ENCODE assay signal across 36 cellular contexts in genomic region chr10:118080817-118081216, GRCh38.
"Had no signal": no experiment of that assay in that cellular context is flagged by ENCODE, and none has a peak within 500 bp of the region (broad histone marks: within the 10 kb centered on the region; RNA-seq: fewer than 3 reads in every experiment).

No MANE protein-coding gene starts in this region.

- H3K4me3 Mint-ChIP-seq: activated B cell treated with CpG ODN at 0.5 μM for 24 hours; activated CD4-positive, alpha-beta memory T cell treated with anti-CD3 and anti-CD28 coated beads for 36 hours; activated CD4-positive, alpha-beta T cell treated with anti-CD3 and anti-CD28 coated beads, Interleukin-2, amount 10 ng/mL, durations not matched to agents 24 days and 14 days; activated CD8-positive, alpha-beta T cell treated with anti-CD3 and anti-CD28 coated beads for 36 hours; activated naive CD4-positive, alpha-beta T cell treated with anti-CD3 and anti-CD28 coated beads for 36 hours; activated naive CD8-positive, alpha-beta T cell treated with anti-CD3 and anti-CD28 coated beads for 36 hours; activated T-cell treated with anti-CD3 and anti-CD28 coated beads, Interleukin-2, amount 50 U/mL, for 4 hours; activated T-cell treated with anti-CD3 and anti-CD28 coated beads, Interleukin-2, amount 50 U/mL, for 72 hours; activated T-helper 1 cell treated with anti-CD3 and anti-CD28 coated beads, Interleukin-12 subunit alpha, Interleukin-12 subunit beta, Interleukin-2, Interleukin-4 antibody, amounts not matched to agents 30 ng/mL and 10 ng/mL and 1 ng/mL, durations not matched to agents 14 hours and 24 hours and 36 hours; activated T-helper 17 cell treated with anti-CD3 and anti-CD28 coated beads, Interleukin-2, amount 50 U/mL, for 72 hours; T-helper 1 cell treated with Interleukin-12 subunit alpha and Interleukin-12 subunit beta and Interleukin-4 antibody, amounts not matched to agents 30 μg/mL and 1 μg/mL, for 36 hours; T-helper 2 cell treated with Interferon-gamma antibody and Interleukin-4, amounts not matched to agents 5 μg/mL and 100 μg/mL, for 36 hours had no signal

- H3K4me1 ChIP-seq: adrenal gland, body of pancreas, breast epithelium had no signal

- H3K27me3 ChIP-seq: adrenal gland, body of pancreas, brain microvascular endothelial cell, breast epithelium had no signal

- H3K9me3 ChIP-seq: adrenal gland, body of pancreas had no signal

- H3K27ac Mint-ChIP-seq: activated B cell treated with CpG ODN at 0.5 μM for 24 hours; activated CD4-positive, alpha-beta memory T cell treated with anti-CD3 and anti-CD28 coated beads for 36 hours; activated CD4-positive, alpha-beta T cell treated with anti-CD3 and anti-CD28 coated beads, Interleukin-2, amount 10 ng/mL, durations not matched to agents 24 days and 14 days; activated CD8-positive, alpha-beta T cell treated with anti-CD3 and anti-CD28 coated beads for 36 hours; activated naive CD4-positive, alpha-beta T cell treated with anti-CD3 and anti-CD28 coated beads for 36 hours; activated naive CD4-positive, alpha-beta T cell treated with anti-CD3 and anti-CD28 coated beads, Interleukin-2, amount 50 U/mL, for 72 hours; activated naive CD8-positive, alpha-beta T cell treated with anti-CD3 and anti-CD28 coated beads for 36 hours; activated T-cell treated with anti-CD3 and anti-CD28 coated beads, Interleukin-2, amount 50 U/mL, for 72 hours; activated T-helper 1 cell treated with anti-CD3 and anti-CD28 coated beads, Interleukin-12 subunit alpha, Interleukin-12 subunit beta, Interleukin-2, Interleukin-4 antibody, amounts not matched to agents 30 ng/mL and 10 ng/mL and 1 ng/mL, durations not matched to agents 14 hours and 24 hours and 36 hours; activated T-helper 17 cell treated with anti-CD3 and anti-CD28 coated beads, Interleukin-2, amount 50 U/mL, for 72 hours; T-helper 1 cell treated with Interleukin-12 subunit alpha and Interleukin-12 subunit beta and Interleukin-4 antibody, amounts not matched to agents 30 μg/mL and 1 μg/mL, for 36 hours; T-helper 2 cell treated with Interferon-gamma antibody and Interleukin-4, amounts not matched to agents 5 μg/mL and 100 μg/mL, for 36 hours had no signal

- DNase-seq: activated B cell treated with CpG ODN at 0.5 μM for 24 hours; activated CD4-positive, alpha-beta memory T cell treated with anti-CD3 and anti-CD28 coated beads for 36 hours; activated CD4-positive, alpha-beta T cell treated with anti-CD3 and anti-CD28 coated beads for 4 hours; activated CD4-positive, alpha-beta T cell treated with anti-CD3 and anti-CD28 coated beads, Interleukin-2, amount 10 ng/mL, durations not matched to agents 24 days and 14 days; activated CD4-positive, alpha-beta T cell treated with anti-CD3 and anti-CD28 coated beads, Interleukin-2, amount 50 U/mL, for 1 hour; activated CD4-positive, alpha-beta T cell treated with anti-CD3 and anti-CD28 coated beads, Interleukin-2, amount 50 U/mL, for 4 hours; activated CD4-positive, CD25-positive, alpha-beta regulatory T cell treated with anti-CD3 and anti-CD28 coated beads, Interleukin-2, amount 50 U/mL, for 72 hours; activated CD8-positive, alpha-beta memory T cell treated with anti-CD3 and anti-CD28 coated beads, Interleukin-2, amount 50 U/mL, for 4 hours; activated CD8-positive, alpha-beta T cell treated with anti-CD3 and anti-CD28 coated beads for 36 hours; activated effector memory CD4-positive, alpha-beta T cell treated with anti-CD3 and anti-CD28 coated beads, Interleukin-2, amount 50 U/mL, for 16 hours; activated gamma-delta T cell treated with Interleukin-2 at 50 U/mL for 16 hours; activated naive CD4-positive, alpha-beta T cell; activated naive CD4-positive, alpha-beta T cell treated with anti-CD3 and anti-CD28 coated beads for 36 hours; activated naive CD4-positive, alpha-beta T cell treated with anti-CD3 and anti-CD28 coated beads, Interleukin-2, amount 50 U/mL, for 16 hours; activated naive CD8-positive, alpha-beta T cell treated with anti-CD3 and anti-CD28 coated beads for 36 hours; activated T-cell treated with anti-CD3 and anti-CD28 coated beads for 4 hours; activated T-cell treated with anti-CD3 and anti-CD28 coated beads, Interleukin-2, amount 50 U/mL, for 1 hour; activated T-cell treated with anti-CD3 and anti-CD28 coated beads, Interleukin-2, amount 50 U/mL, for 4 hours; activated T-cell treated with anti-CD3 and anti-CD28 coated beads, Interleukin-2, amount 50 U/mL, for 72 hours; adrenal gland; amniotic stem cell; aorta; body of pancreas; brain microvascular endothelial cell; central memory CD4-positive, alpha-beta T cell; T-helper 2 cell; T-helper 9 cell had no signal

- H3K36me3 Mint-ChIP-seq: activated naive CD8-positive, alpha-beta T cell treated with anti-CD3 and anti-CD28 coated beads for 36 hours had no signal

- H3K27ac ChIP-seq: adrenal gland, body of pancreas, brain microvascular endothelial cell, breast epithelium, VCaP had no signal

- H3K4me3 ChIP-seq: adrenal gland, body of pancreas, breast epithelium had no signal

- H3K4me1 Mint-ChIP-seq: activated B cell treated with CpG ODN at 0.5 μM for 24 hours; activated CD4-positive, alpha-beta T cell treated with anti-CD3 and anti-CD28 coated beads, Interleukin-2, amount 10 ng/mL, durations not matched to agents 24 days and 14 days; activated naive CD8-positive, alpha-beta T cell treated with anti-CD3 and anti-CD28 coated beads for 36 hours; activated T-helper 17 cell treated with anti-CD3 and anti-CD28 coated beads, Interleukin-2, amount 50 U/mL, for 72 hours had no signal

- FAIRE-seq: astrocyte, TTC549 had no signal

- H3K36me3 ChIP-seq: adrenal gland, brain microvascular endothelial cell, breast epithelium had no signal

- ATAC-seq: activated CD8-positive, alpha-beta T cell treated with anti-CD3 and anti-CD28 coated beads for 36 hours; activated naive CD4-positive, alpha-beta T cell treated with anti-CD3 and anti-CD28 coated beads, Interleukin-2, amount 50 U/mL, for 72 hours; activated T-cell treated with anti-CD3 and anti-CD28 coated beads, Interleukin-2, amount 50 U/mL, for 4 hours; activated T-cell treated with anti-CD3 and anti-CD28 coated beads, Interleukin-2, amount 50 U/mL, for 72 hours; activated T-helper 17 cell treated with anti-CD3 and anti-CD28 coated beads, Interleukin-2, amount 50 U/mL, for 72 hours; body of pancreas had no signal

- H3K27me3 Mint-ChIP-seq: activated B cell treated with CpG ODN at 0.5 μM for 24 hours had no signal
